ENCODE assay signal across 8 cellular contexts in genomic region chr1:185156321-185156853, GRCh38. TPM values are rescaled to one million over a fixed set of nuclear protein-coding genes. Genes with fewer than 3 reads are reported as not detected.
DNase-seq lines count a peak whose midpoint lies in the region; ATAC-seq and TF ChIP-seq lines count a peak whose summit lies in the region.

No MANE protein-coding gene starts in this region.

- H3K4me3 ChIP-seq in astrocyte of the cerebellum (ENCODE audit: low read depth, low read length) = peak overlapping the region; percentile 85

- peaks cover 41% of the 10 kb centered on the region for H3K4me1 Mint-ChIP-seq in stimulated activated memory B cell treated with anti-CD40 and anti-IgM and Interleukin-4, amounts not matched to agents 10 μg/mL and 1 μg/mL and 100 μg/mL, for 72 hours

- H3K4me3 Mint-ChIP-seq in stimulated activated memory B cell treated with anti-CD40 and anti-IgM and Interleukin-4, amounts not matched to agents 10 μg/mL and 1 μg/mL and 100 μg/mL, for 72 hours = peak overlapping the region; percentile 86

- no peaks in the 10 kb centered on the region for H3K9me3 Mint-ChIP-seq in stimulated activated memory B cell treated with anti-CD40 and anti-IgM and Interleukin-4, amounts not matched to agents 10 μg/mL and 1 μg/mL and 100 μg/mL, for 72 hours

- no peaks in the 10 kb centered on the region for H3K27me3 Mint-ChIP-seq in stimulated activated memory B cell treated with anti-CD40 and anti-IgM and Interleukin-4, amounts not matched to agents 10 μg/mL and 1 μg/mL and 100 μg/mL, for 72 hours

- H3K36me3 Mint-ChIP-seq in stimulated activated memory B cell treated with anti-CD40 and anti-IgM and Interleukin-4, amounts not matched to agents 10 μg/mL and 1 μg/mL and 100 μg/mL, for 72 hours = peaks cover 6% of the 10 kb centered on the region

- DNase-seq in SIG-M5 treated with dmso at 0.1 percent for 504 hours (lab: John Stamatoyannopoulos, UW; ENCODE audit: unreplicated experiment) (peak; percentile 59), SIG-M5 (lab: John Stamatoyannopoulos, UW) (no peak), HCEC 1CT (peak; percentile 3), M059J (ENCODE audit: low read depth) (peak; percentile 36), astrocyte of the cerebellum (ENCODE audit: low read depth) (no peak), islet precursor cell (peak; percentile 75), midbrain (lab: John Stamatoyannopoulos, UW) (no peak)

- no peak for TF ChIP-seq CTCF in astrocyte of the cerebellum (IDR thresholded peaks at IDR 0.05; ENCODE audit: low read depth, low read length, missing control alignments)

- peak overlapping the region; percentile 94 for H3K27ac Mint-ChIP-seq in stimulated activated memory B cell treated with anti-CD40 and anti-IgM and Interleukin-4, amounts not matched to agents 10 μg/mL and 1 μg/mL and 100 μg/mL, for 72 hours

- in situ Hi-C loops in astrocyte of the cerebellum (cut with HindIII; ENCODE audit: low sequenced_read_pairs) = loop anchor here (25.0 kb wide), 1 partner anchor 531 kb away; no protein-coding TSS in a partner anchor

- peak; percentile 59 for ATAC-seq in stimulated activated memory B cell treated with anti-CD40 and anti-IgM and Interleukin-4, amounts not matched to agents 10 μg/mL and 1 μg/mL and 100 μg/mL, for 72 hours

RNA-seq across cellular contexts. Expression of gene TRMT1L, which starts 0.4 kb away (rescaled TPM):
- 10.8 and 25.2 TPM in 2 replicates for total RNA-seq in M059J (2014; rRNA removed; shearing (Covaris generic))

RNA-seq across cellular contexts. Expression of gene SWT1, which starts 0.6 kb away (rescaled TPM):
- 1.1 and 1.9 TPM in 2 replicates for total RNA-seq in M059J (2014; rRNA removed; shearing (Covaris generic))

Comparison
In these comparisons a context has a peak if more than half of its experiments do, and no peak if none do; other contexts are left out.
1. DNase-seq: peak in SIG-M5 treated with dmso at 0.1 percent for 504 hours (single experiment), HCEC 1CT (single experiment), M059J (single experiment) and islet precursor cell (single experiment); none in SIG-M5 (single experiment), astrocyte of the cerebellum (single experiment) and midbrain (single experiment).